In the genomic region with DNA sequence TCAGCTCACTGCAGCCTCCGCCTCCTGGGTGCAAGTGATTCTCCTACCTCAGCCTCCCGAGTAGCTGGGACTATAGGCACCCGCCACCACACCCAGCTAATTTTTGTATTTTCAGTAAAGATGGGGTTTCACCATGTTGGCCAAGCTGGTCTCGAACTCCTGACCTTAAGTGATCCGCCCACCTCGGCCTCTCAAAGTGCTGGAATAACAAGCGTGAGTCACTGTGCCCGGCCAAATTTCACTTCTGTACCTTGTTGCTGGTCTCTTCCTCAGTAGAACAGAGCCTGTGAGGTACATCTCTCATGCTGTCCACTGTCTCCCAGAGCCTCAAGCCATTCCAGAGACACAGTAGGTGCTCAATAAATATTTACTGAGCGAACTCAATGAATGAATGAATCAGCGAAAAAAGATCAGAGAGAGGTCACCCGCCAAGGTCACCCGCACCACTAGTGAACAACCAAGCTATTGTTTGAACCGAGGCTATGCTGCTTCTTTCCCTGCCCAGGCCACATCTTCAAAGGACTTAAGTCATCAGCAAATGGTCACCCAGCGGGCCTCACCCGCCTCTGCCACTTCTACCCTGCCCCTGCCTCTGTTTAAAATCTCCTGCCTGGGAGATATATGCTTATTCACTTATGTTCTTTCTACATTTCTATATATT, we compare ENCODE assay signal across 20 cellular contexts. TPM values are rescaled to one million over a fixed set of nuclear protein-coding genes. Genes with fewer than 3 reads are reported as not detected.
DNase-seq lines count a peak whose midpoint lies in the region; ATAC-seq and TF ChIP-seq lines count a peak whose summit lies in the region.
"Had no signal": no experiment of that assay in that cellular context is flagged by ENCODE, and none has a peak within 500 bp of the region (broad histone marks: within the 10 kb centered on the region; RNA-seq: fewer than 3 reads in every experiment).

No MANE protein-coding gene starts in this region.

- DNase-seq in D341Med (ENCODE audit: low spot score) (peak; percentile 0), M059J (ENCODE audit: low read depth) (peak; percentile 74), astrocyte of the hippocampus (ENCODE audit: low read depth, low spot score) (peak; percentile 35), nephron progenitor cell (no peak), Ammon's horn (ENCODE audit: low spot score) (no peak)
- DNase-seq in activated naive CD8-positive, alpha-beta T cell treated with anti-CD3 and anti-CD28 coated beads for 36 hours: no peak
- DNase-seq: activated CD8-positive, alpha-beta T cell treated with anti-CD3 and anti-CD28 coated beads, Interleukin-2, amount 10 ng/mL, durations not matched to agents 7 days and 5 days; C1 segment of cervical spinal cord; mammary epithelial cell; NCI-H1092 treated with DMSO at 0.1 percent for 48 hours; NCI-H226; OCI-M1; retina; stimulated activated CD4-positive, alpha-beta T cell treated with anti-CD3 and anti-CD28 coated beads, Interleukin-1b, Interleukin-23, amount 100 ng/mL, for 48 hours; WERI-Rb-1 had no signal

- H3K9me3 Mint-ChIP-seq in nephron progenitor cell: no peaks in the 10 kb centered on the region
- H3K9me3 Mint-ChIP-seq in activated naive CD8-positive, alpha-beta T cell treated with anti-CD3 and anti-CD28 coated beads for 36 hours: no peaks in the 10 kb centered on the region

- peaks cover 6% of the 10 kb centered on the region for H3K36me3 Mint-ChIP-seq in nephron progenitor cell (ENCODE audit: low read depth)
- peaks cover 3% of the 10 kb centered on the region for H3K36me3 Mint-ChIP-seq in activated naive CD8-positive, alpha-beta T cell treated with anti-CD3 and anti-CD28 coated beads for 36 hours

- H3K27me3 Mint-ChIP-seq in nephron progenitor cell (ENCODE audit: low read depth, poor library complexity): peaks cover 2% of the 10 kb centered on the region
- H3K27me3 Mint-ChIP-seq in activated naive CD8-positive, alpha-beta T cell treated with anti-CD3 and anti-CD28 coated beads for 36 hours: no peaks in the 10 kb centered on the region

- H3K27ac Mint-ChIP-seq in nephron progenitor cell: peak overlapping the region; percentile 25
- H3K27ac Mint-ChIP-seq in activated naive CD8-positive, alpha-beta T cell treated with anti-CD3 and anti-CD28 coated beads for 36 hours: no peak overlapping the region
- H3K27ac Mint-ChIP-seq: activated CD8-positive, alpha-beta T cell treated with anti-CD3 and anti-CD28 coated beads, Interleukin-2, amount 10 ng/mL, durations not matched to agents 7 days and 5 days had no signal

- peaks cover 27% of the 10 kb centered on the region for H3K4me1 Mint-ChIP-seq in nephron progenitor cell
- peaks cover 7% of the 10 kb centered on the region for H3K4me1 Mint-ChIP-seq in activated naive CD8-positive, alpha-beta T cell treated with anti-CD3 and anti-CD28 coated beads for 36 hours

- ATAC-seq in GM19351 (IDR thresholded peaks at IDR 0.05; ENCODE audit: unreplicated experiment): no peak
- no peak for ATAC-seq in GM21447 (IDR thresholded peaks at IDR 0.05; ENCODE audit: unreplicated experiment)
- ATAC-seq: activated CD8-positive, alpha-beta T cell treated with anti-CD3 and anti-CD28 coated beads, Interleukin-2, amount 10 ng/mL, durations not matched to agents 7 days and 5 days; gastroesophageal sphincter had no signal

- TF ChIP-seq CTCF in nephron progenitor cell (IDR thresholded peaks at IDR 0.05): no peak

- no peak overlapping the region for H3K4me3 Mint-ChIP-seq in nephron progenitor cell
- no peak overlapping the region for H3K4me3 Mint-ChIP-seq in activated naive CD8-positive, alpha-beta T cell treated with anti-CD3 and anti-CD28 coated beads for 36 hours
- H3K4me3 Mint-ChIP-seq: activated CD8-positive, alpha-beta T cell treated with anti-CD3 and anti-CD28 coated beads, Interleukin-2, amount 10 ng/mL, durations not matched to agents 7 days and 5 days had no signal

RNA-seq across cellular contexts. Expression of a gene that starts 9.3 kb away (rescaled TPM):
- total RNA-seq in M059J (2014; rRNA removed; shearing (Covaris generic)): 2.3 and 3.3 TPM in 2 replicates
- total RNA-seq in activated naive CD8-positive, alpha-beta T cell treated with anti-CD3 and anti-CD28 coated beads for 36 hours: 10 to 100 TPM; 15.5 to 16.6 TPM

RNA-seq across cellular contexts. Expression of a gene that starts 9.7 kb away (rescaled TPM):
- total RNA-seq in M059J (2014; rRNA removed; shearing (Covaris generic)): 0.42 TPM in 1 of 2 replicates, not detected in the other
- total RNA-seq in activated naive CD8-positive, alpha-beta T cell treated with anti-CD3 and anti-CD28 coated beads for 36 hours: under 1 TPM in 1 of 2 experiments, not detected in 1; 0.31 TPM
- total RNA-seq: activated CD8-positive, alpha-beta T cell treated with anti-CD3 and anti-CD28 coated beads, Interleukin-2, amount 10 ng/mL, durations not matched to agents 7 days and 5 days; gastroesophageal sphincter; GM23248; mammary epithelial cell; subcutaneous adipose tissue had no signal

RNA-seq across cellular contexts. Expression of a gene that starts 29.1 kb away (rescaled TPM):
- 87.2 and 98.0 TPM in 2 replicates for total RNA-seq in M059J (2014; rRNA removed; shearing (Covaris generic))
- 100 to 1,000 TPM; 185 to 187 TPM for total RNA-seq in activated naive CD8-positive, alpha-beta T cell treated with anti-CD3 and anti-CD28 coated beads for 36 hours

RNA-seq across cellular contexts. Expression of a gene that starts 36.9 kb away (rescaled TPM):
- 236 and 247 TPM in 2 replicates for total RNA-seq in M059J (2014; rRNA removed; shearing (Covaris generic))
- total RNA-seq in activated naive CD8-positive, alpha-beta T cell treated with anti-CD3 and anti-CD28 coated beads for 36 hours: 10 to 100 TPM; 72.5 to 73.9 TPM

RNA-seq across cellular contexts. Expression of a gene that starts 39.0 kb away (rescaled TPM):
- total RNA-seq in M059J (2014; rRNA removed; shearing (Covaris generic)): 0.42 and 1.2 TPM in 2 replicates
- under 1 TPM; 0.28 to 0.29 TPM for total RNA-seq in activated naive CD8-positive, alpha-beta T cell treated with anti-CD3 and anti-CD28 coated beads for 36 hours

Comparison
In these comparisons a context has a peak if more than half of its experiments do, and no peak if none do; other contexts are left out.
1. DNase-seq: peak in D341Med (single experiment), M059J (single experiment) and astrocyte of the hippocampus (single experiment); none in nephron progenitor cell (single experiment), activated naive CD8-positive, alpha-beta T cell treated with anti-CD3 and anti-CD28 coated beads for 36 hours (single experiment) and Ammon's horn (single experiment).